1 cellular context compared by ENCODE assay signal in genomic region chr9:16309350-16310271, GRCh38.
TF ChIP-seq lines count a peak whose summit lies in the region.

No MANE protein-coding gene starts in this region.

TF ChIP-seq in SK-N-SH, 30 proteins besides CTCF, POLR2A, EP300 and RAD21 (continued from another document):
- no peak for TF ChIP-seq USF1 (IDR thresholded peaks at IDR 0.05; ENCODE audit: borderline replicate concordance, low read depth)
- no peak for TF ChIP-seq MXI1 (IDR thresholded peaks at IDR 0.05; ENCODE audit: low read depth, low read length)
- TF ChIP-seq IRF3 (IDR thresholded peaks at IDR 0.05; ENCODE audit: low read depth, low read length) = no peak
- no peak for TF ChIP-seq TCF12 (IDR thresholded peaks at IDR 0.05)
